ENCODE assay signal across 15 cellular contexts in genomic region chr22:27245056-27245455, GRCh38.
"Had no signal": no experiment of that assay in that cellular context is flagged by ENCODE, and none has a peak within 500 bp of the region (broad histone marks: within the 10 kb centered on the region; RNA-seq: fewer than 3 reads in every experiment).

No MANE protein-coding gene starts in this region.

- H3K36me3 ChIP-seq: gastroesophageal sphincter, left ventricle myocardium inferior, right atrium auricular region had no signal

- H3K27me3 ChIP-seq: gastroesophageal sphincter, right atrium auricular region had no signal

- H3K27ac ChIP-seq: gastroesophageal sphincter, left ventricle myocardium inferior, right atrium auricular region had no signal

- H3K9me3 ChIP-seq: gastroesophageal sphincter, left ventricle myocardium inferior, mucosa of descending colon, right atrium auricular region had no signal

- DNase-seq: activated CD4-positive, alpha-beta T cell treated with anti-CD3 and anti-CD28 coated beads for 1 hour; activated CD4-positive, alpha-beta T cell treated with anti-CD3 and anti-CD28 coated beads, Interleukin-2, amount 50 U/mL, for 48 hours; activated T-cell treated with anti-CD3 and anti-CD28 coated beads, Interleukin-2, amount 50 U/mL, for 24 hours; left ventricle myocardium inferior; mucosa of descending colon; naive thymus-derived CD4-positive, alpha-beta T cell; posterior cingulate gyrus; stimulated activated CD4-positive, alpha-beta T cell treated with anti-CD3 and anti-CD28 coated beads, Interleukin-4, amount 100 ng/mL, for 24 hours; stimulated activated CD8-positive, alpha-beta memory T cell treated with anti-CD3 and anti-CD28 coated beads, Interleukin-4, amount 100 ng/mL, for 48 hours; stimulated activated naive CD8-positive, alpha-beta T cell treated with anti-CD3 and anti-CD28 coated beads, Interleukin-15, Interleukin-2, amounts not matched to agents 100 U/mL and 50 U/mL, for 24 hours; T-helper 1 cell; T1000; trophoblast cell had no signal

- H3K4me3 ChIP-seq: gastroesophageal sphincter, left ventricle myocardium inferior, mucosa of descending colon, right atrium auricular region had no signal
